In genomic region chr19:55082023-55082851, GRCh38 we compare ENCODE assay signal across 8 cellular contexts. TPM values are rescaled to one million over a fixed set of nuclear protein-coding genes. Genes with fewer than 3 reads are reported as not detected.
DNase-seq lines count a peak whose midpoint lies in the region; ATAC-seq and TF ChIP-seq lines count a peak whose summit lies in the region.

No MANE protein-coding gene starts in this region.

- H4K20me1 ChIP-seq in SK-N-SH (ENCODE audit: insufficient read depth) (peaks cover 2% of the 10 kb centered on the region; the same call in 1 of the 2 replicates), MM.1S (ENCODE audit: insufficient read depth, low read length) (no peaks in the 10 kb centered on the region)

- TF ChIP-seq CTCF in GM20000 (IDR thresholded peaks at IDR 0.05; ENCODE audit: extremely low read depth, missing control alignments) = no peak
- TF ChIP-seq CTCF in SK-N-SH (IDR thresholded peaks at IDR 0.05) = no peak
- TF ChIP-seq CTCF in mucosa of descending colon (IDR thresholded peaks at IDR 0.05) = no peak
- no peak for TF ChIP-seq CTCF in MM.1S (IDR thresholded peaks at IDR 0.05; ENCODE audit: low read length)

- H3K9me3 ChIP-seq in SK-N-SH (no peaks in the 10 kb centered on the region), mucosa of descending colon (no peaks in the 10 kb centered on the region), MM.1S (replicated peaks; ENCODE audit: insufficient read depth, low read length) (no peaks in the 10 kb centered on the region)

- no peaks in the 10 kb centered on the region for H3K27me3 ChIP-seq in SK-N-SH (ENCODE audit: insufficient read depth)
- peaks cover 52% of the 10 kb centered on the region for H3K27me3 ChIP-seq in MM.1S (replicated peaks; ENCODE audit: insufficient read depth, low read length)

- H3K36me3 ChIP-seq in SK-N-SH (replicated peaks in 1 of 2; ENCODE audit: control insufficient read depth in 1 of 2, insufficient read depth in 2 of 2, low read length in 1 of 2) = no peaks in the 10 kb centered on the region
- no peaks in the 10 kb centered on the region for H3K36me3 ChIP-seq in mucosa of descending colon (ENCODE audit: low read depth)
- no peaks in the 10 kb centered on the region for H3K36me3 ChIP-seq in MM.1S (replicated peaks; ENCODE audit: insufficient read depth, low read length)

- H3K4me2 ChIP-seq in SK-N-SH = peak overlapping the region; percentile 89
- no peak overlapping the region for H3K4me2 ChIP-seq in MM.1S (ENCODE audit: low read depth, low read length)

- 28% methylated on average over 33 of the region's 64 CpGs for WGBS in SK-N-SH (ENCODE audit: low lambda C conversion rate)

- H3K79me2 ChIP-seq in SK-N-SH (ENCODE audit: insufficient read depth) (no peaks in the 10 kb centered on the region), MM.1S (ENCODE audit: low read length) (no peaks in the 10 kb centered on the region)

- peaks cover 6 to 31% of the 10 kb centered on the region in 2 experiments; a peak in 2 of 4 replicates for H3K4me1 ChIP-seq in SK-N-SH (ENCODE audit: control insufficient read depth in 1 of 2, insufficient read depth in 2 of 2, low read depth in 1 of 2, low read length in 1 of 2)
- H3K4me1 ChIP-seq in mucosa of descending colon (ENCODE audit: low read depth) = peaks cover 28% of the 10 kb centered on the region
- peaks cover 15% of the 10 kb centered on the region for H3K4me1 ChIP-seq in MM.1S (ENCODE audit: low read length)

- H3K27ac ChIP-seq in SK-N-SH (ENCODE audit: low read depth in 2 of 2, low read length in 1 of 2) (no peak overlapping the region), MM.1S (ENCODE audit: low read length) (no peak overlapping the region)

- H3K9me2 ChIP-seq in SK-N-SH = no peaks in the 10 kb centered on the region
- H3K9me2 ChIP-seq in MM.1S (replicated peaks; ENCODE audit: insufficient read depth, low read length) = no peaks in the 10 kb centered on the region

- peaks cover 15% of the 10 kb centered on the region for H3F3A ChIP-seq in SK-N-SH (replicated peaks; ENCODE audit: insufficient read depth)
- H3F3A ChIP-seq in MM.1S (ENCODE audit: insufficient read depth, low read length) = no peaks in the 10 kb centered on the region

- H3K4me3 ChIP-seq in SK-N-SH (ENCODE audit: low read depth in 2 of 2, low read length in 1 of 2) (peak overlapping the region; percentile 68 to 71; a peak in 3 of 4 replicates), mucosa of descending colon (no peak overlapping the region), MM.1S (ENCODE audit: low read length) (no peak overlapping the region)

- ATAC-seq in mucosa of descending colon (no peak), GM19328 (IDR thresholded peaks at IDR 0.05; ENCODE audit: unreplicated experiment) (no peak)

- H3K9ac ChIP-seq in SK-N-SH (no peak overlapping the region), MM.1S (ENCODE audit: low read length) (no peak overlapping the region)

- POLR2A ChIA-PET in SK-N-SH (lab: Yijun Ruan, JAX) = no interaction called here

- H2AFZ ChIP-seq in SK-N-SH (ENCODE audit: low read depth) (peak overlapping the region; percentile 29; the same call in 1 of the 2 replicates), MM.1S (ENCODE audit: low read length) (no peak overlapping the region)

- intact Hi-C loops in mucosa of descending colon (cut with DNase I, micrococcal nuclease) = no loop called here

- CTCF ChIA-PET in SK-N-SH (lab: Yijun Ruan, JAX) = interaction anchor here (1.3 to 1.8 kb wide), 2 partner anchors 50 to 59 kb away, joined by 3 to 7 read pairs; no protein-coding TSS in a partner anchor

- no peak for TF ChIP-seq EP300 in SK-N-SH (IDR thresholded peaks at IDR 0.05; ENCODE audit: borderline replicate concordance in 1 of 2, low read depth in 1 of 2, low read length in 1 of 2)

- peak; percentile 72 for DNase-seq in GM20000 (ENCODE audit: low spot score)
- peak; percentile 87 for DNase-seq in SK-N-SH
- peak; percentile 20 for DNase-seq in central memory CD4-positive, alpha-beta T cell
- peak; percentile 52 to 71 (median 61) for DNase-seq in mucosa of descending colon
- no peak for DNase-seq in MM.1S
- no peak for DNase-seq in NCI-H226
- DNase-seq in COR-L47 (lab: John Stamatoyannopoulos, UW) = no peak

- no peak for TF ChIP-seq RAD21 in SK-N-SH (IDR thresholded peaks at IDR 0.05; ENCODE audit: low read length)

TF ChIP-seq in SK-N-SH, 30 proteins besides CTCF, POLR2A, EP300 and RAD21:
- TF ChIP-seq FOSL2 (IDR thresholded peaks at IDR 0.05; ENCODE audit: borderline replicate concordance, low read depth) (no peak), MAX (IDR thresholded peaks at IDR 0.05; ENCODE audit: low read depth) (0 out of 2 replicates have a peak, but pooled peaks have one; percentile 34), MXI1 (IDR thresholded peaks at IDR 0.05; ENCODE audit: low read depth, low read length) (peak; percentile 57; the same call in 1 of the 2 replicates), SMC3 (IDR thresholded peaks at IDR 0.05; ENCODE audit: low read depth, low read length) (no peak), YY1 (IDR thresholded peaks at IDR 0.05; ENCODE audit: low read depth) (0 out of 2 replicates have a peak, but pooled peaks have one; percentile 27)

RNA-seq across cellular contexts. Expression of gene EPS8L1, which starts 6.6 kb away (rescaled TPM):
- 9.6 and 12.9 TPM in 2 replicates for polyA plus RNA-seq in SK-N-SH (2012; rRNA removed)
- polyA plus RNA-seq in SK-N-SH (2012; cell fraction: cytosol; rRNA removed) = 6.7 and 7.5 TPM in 2 replicates
- 32.4 and 60.9 TPM in 2 replicates for polyA plus RNA-seq in SK-N-SH (2012; cell fraction: nucleus; rRNA removed)
- total RNA-seq in mucosa of descending colon = 10 to 100 TPM; 20.7 to 79.6 (median 36.0) TPM

RNA-seq across cellular contexts. Expression of gene RDH13, which starts 19.3 kb away (rescaled TPM):
- polyA plus RNA-seq in SK-N-SH (2012; rRNA removed) = 8.9 and 9.6 TPM in 2 replicates
- 3.9 and 5.9 TPM in 2 replicates for polyA plus RNA-seq in SK-N-SH (2012; cell fraction: cytosol; rRNA removed)
- 26.8 TPM in 2 replicates for polyA plus RNA-seq in SK-N-SH (2012; cell fraction: nucleus; rRNA removed)
- total RNA-seq in mucosa of descending colon = 10 to 100 TPM; 46.1 to 59.5 (median 55.0) TPM

RNA-seq across cellular contexts. Expression of gene PPP1R12C, which starts 35.2 kb away (rescaled TPM):
- 83.9 and 87.3 TPM in 2 replicates for polyA plus RNA-seq in SK-N-SH (2012; rRNA removed)
- polyA plus RNA-seq in SK-N-SH (2012; cell fraction: cytosol; rRNA removed) = 20.3 and 29.1 TPM in 2 replicates
- 571 and 748 TPM in 2 replicates for polyA plus RNA-seq in SK-N-SH (2012; cell fraction: nucleus; rRNA removed)
- 100 to 1,000 TPM in 2 of 3 donors, 10 to 100 TPM in 1; 99.8 to 236 (median 112) TPM for total RNA-seq in mucosa of descending colon

RNA-seq across cellular contexts. Expression of gene GP6, which starts 44.2 kb away (rescaled TPM):
- polyA plus RNA-seq in SK-N-SH (2012; rRNA removed) = 0.12 and 0.24 TPM in 2 replicates
- polyA plus RNA-seq in SK-N-SH (2012; cell fraction: cytosol; rRNA removed) = 0.05 and 0.07 TPM in 2 replicates
- 0.55 and 1.4 TPM in 2 replicates for polyA plus RNA-seq in SK-N-SH (2012; cell fraction: nucleus; rRNA removed)
- total RNA-seq in mucosa of descending colon = 1 to 10 TPM in 1 of 3 donors, under 1 TPM in 2; 0.22 to 1.4 (median 0.32) TPM

Comparison
In these comparisons a context has a peak if more than half of its experiments do, and no peak if none do; other contexts are left out.
1. DNase-seq: peak in GM20000 (single experiment), SK-N-SH (single experiment), central memory CD4-positive, alpha-beta T cell (single experiment) and mucosa of descending colon (3 of 3); none in MM.1S (single experiment), NCI-H226 (single experiment) and COR-L47 (single experiment).
2. H3K4me3 ChIP-seq: peak in SK-N-SH (2 of 2); none in mucosa of descending colon (single experiment) and MM.1S (single experiment).